Comparison of ENCODE assay signal across 35 cellular contexts in the genomic region with DNA sequence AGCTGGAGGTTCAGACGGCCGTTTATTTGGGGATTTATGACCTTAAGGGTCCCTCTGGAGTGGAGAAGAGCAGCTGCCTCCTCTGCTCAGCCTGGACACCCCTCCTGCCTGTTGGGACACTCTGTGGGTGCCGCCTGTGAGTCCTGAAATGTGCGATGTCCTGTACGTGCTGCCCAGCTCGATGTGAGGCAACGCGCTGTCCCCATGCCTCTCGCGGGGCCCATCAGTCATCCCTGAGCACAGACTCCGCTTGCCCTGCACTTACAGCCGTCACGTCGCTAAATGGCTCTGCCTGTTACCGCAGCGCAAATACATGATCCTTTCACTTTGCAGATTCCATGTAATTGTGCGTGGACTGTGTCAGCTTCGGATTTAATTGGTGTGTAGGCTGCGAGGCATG. TPM values are rescaled to one million over a fixed set of nuclear protein-coding genes. Genes with fewer than 3 reads are reported as not detected.
"Had no signal": no experiment of that assay in that cellular context is flagged by ENCODE, and none has a peak within 500 bp of the region (broad histone marks: within the 10 kb centered on the region; RNA-seq: fewer than 3 reads in every experiment).

No MANE protein-coding gene starts in this region.

- H3K36me3 ChIP-seq: esophagus muscularis mucosa, gastroesophageal sphincter, heart left ventricle, left lung, neutrophil, pancreas, stomach, thyroid gland had no signal

- H3K4me3 ChIP-seq: coronary artery, esophagus muscularis mucosa, gastroesophageal sphincter, heart left ventricle, hepatocyte, left lung, mucosa of descending colon, pancreas, stomach, thyroid gland had no signal

- H3K36me3 Mint-ChIP-seq: mesothelial cell of epicardium; naive B cell; stimulated activated effector memory CD8-positive, alpha-beta T cell treated with anti-CD3 and anti-CD28 coated beads, Interleukin-12 subunit alpha, Interleukin-12 subunit beta, amount 100 ng/mL, for 72 hours; type B pancreatic cell had no signal

- H3K9me3 ChIP-seq: esophagus muscularis mucosa, gastroesophageal sphincter, heart left ventricle, left lung, mucosa of descending colon, neutrophil, pancreas, stomach, thyroid gland had no signal

- H3K27ac Mint-ChIP-seq: mesothelial cell of epicardium; stimulated activated effector memory CD8-positive, alpha-beta T cell treated with anti-CD3 and anti-CD28 coated beads, Interleukin-12 subunit alpha, Interleukin-12 subunit beta, amount 100 ng/mL, for 72 hours; type B pancreatic cell had no signal

- H3K4me1 ChIP-seq: foreskin keratinocyte, gastroesophageal sphincter, left lung, pancreas, thyroid gland had no signal

- H3K27ac ChIP-seq: coronary artery, esophagus muscularis mucosa, foreskin keratinocyte, gastroesophageal sphincter, heart left ventricle, hepatocyte, left lung, neutrophil, pancreas, stomach, thyroid gland had no signal

- H3K4me1 Mint-ChIP-seq: naive B cell; stimulated activated effector memory CD8-positive, alpha-beta T cell treated with anti-CD3 and anti-CD28 coated beads, Interleukin-12 subunit alpha, Interleukin-12 subunit beta, amount 100 ng/mL, for 72 hours had no signal

- FAIRE-seq: endothelial cell of umbilical vein, kidney, pancreas had no signal

- H2AFZ ChIP-seq: hepatocyte had no signal

- H3K4me2 ChIP-seq: hepatocyte had no signal

- H3K9me3 Mint-ChIP-seq: mesothelial cell of epicardium; naive B cell; stimulated activated effector memory CD8-positive, alpha-beta T cell treated with anti-CD3 and anti-CD28 coated beads, Interleukin-12 subunit alpha, Interleukin-12 subunit beta, amount 100 ng/mL, for 72 hours; type B pancreatic cell had no signal

- H3K4me3 Mint-ChIP-seq: mesothelial cell of epicardium; stimulated activated effector memory CD8-positive, alpha-beta T cell treated with anti-CD3 and anti-CD28 coated beads, Interleukin-12 subunit alpha, Interleukin-12 subunit beta, amount 100 ng/mL, for 72 hours; type B pancreatic cell had no signal

- H3K79me2 ChIP-seq: hepatocyte had no signal

- ATAC-seq: foreskin keratinocyte; gastroesophageal sphincter; heart left ventricle; left lung; mucosa of descending colon; pancreas; sciatic nerve; stimulated activated effector memory CD8-positive, alpha-beta T cell treated with anti-CD3 and anti-CD28 coated beads, Interleukin-12 subunit alpha, Interleukin-12 subunit beta, amount 100 ng/mL, for 72 hours had no signal

- DNase-seq: dermis blood vessel endothelial cell; effector memory CD4-positive, alpha-beta T cell; foreskin keratinocyte; mesenchymal stem cell; mucosa of descending colon; naive B cell; retina; stimulated activated CD4-positive, alpha-beta T cell treated with anti-CD3 and anti-CD28 coated beads, Interleukin-2, amount 100 ng/mL, for 24 hours; stimulated activated CD4-positive, alpha-beta T cell treated with anti-CD3 and anti-CD28 coated beads, Interleukin-4, amount 100 ng/mL, for 24 hours; stimulated activated naive CD4-positive, alpha-beta T cell treated with Interleukin-2 at 50 U/mL for 16 hours; stomach; thyroid gland had no signal

- H3K27me3 ChIP-seq: pancreas, thyroid gland had no signal

RNA-seq across cellular contexts. Expression of a gene that starts 27.2 kb away (rescaled TPM):
- total RNA-seq: dermis blood vessel endothelial cell, endothelial cell of umbilical vein, epithelial cell of proximal tubule, esophagus muscularis mucosa, fibroblast of lung, hepatocyte, kidney, left lung, lung microvascular endothelial cell, mesothelial cell of epicardium, mucosa of descending colon, omental fat pad, pancreas, posterior vena cava, pulmonary artery endothelial cell, sciatic nerve, stomach, temporal lobe, thyroid gland, urinary bladder had no signal
- polyA plus RNA-seq: endothelial cell of umbilical vein, fibroblast of lung, hepatocyte, neural cell, urinary bladder had no signal
